ENCODE assay signal across 3 cellular contexts in the genomic region with DNA sequence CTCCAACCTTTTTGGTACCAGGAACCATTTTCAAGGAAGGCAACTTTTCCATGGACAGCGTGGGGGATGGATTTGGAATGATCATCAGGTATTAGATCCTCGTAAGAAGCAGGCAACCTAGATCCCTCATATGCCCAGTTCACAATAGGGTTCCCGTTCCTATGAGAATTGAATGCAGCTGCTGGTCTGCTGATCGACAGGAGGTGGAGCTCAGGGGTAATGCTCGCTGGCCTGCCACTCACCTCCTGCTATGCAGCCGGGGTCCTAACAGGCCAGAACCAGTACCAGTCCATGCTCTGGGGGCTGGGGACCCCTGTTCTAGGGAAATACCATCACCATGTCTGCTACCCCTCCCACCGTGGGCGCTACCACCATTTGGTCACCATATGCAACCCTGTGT.
A peak's percentile ranks its signal among the peaks of the same experiment; 100 is the strongest.
DNase-seq lines count a peak whose midpoint lies in the region; ATAC-seq, FAIRE-seq and TF ChIP-seq lines count a peak whose summit lies in the region.
"Not testable (repeated sequence)": the region's sequence is repeated elsewhere in the genome, so short reads cannot be mapped to it uniquely, and the experiment has no call there.

No MANE protein-coding gene starts in this region.

- not testable (repeated sequence) for TF ChIP-seq EP300 in K562 (IDR thresholded peaks at IDR 0.05; ENCODE audit: low read length); HepG2 (IDR thresholded peaks at IDR 0.05; ENCODE audit: low read depth in 2 of 2, low read length in 2 of 2); HepG2 (CRISPR knock-in tag; IDR thresholded peaks at IDR 0.05; ENCODE audit: borderline replicate concordance)

- not testable (repeated sequence) for H3K27me3 Mint-ChIP-seq in GM23338 (ENCODE audit: insufficient read depth, low read depth, poor library complexity)

- not testable (repeated sequence) for H3K27ac ChIP-seq in GM23338 (ENCODE audit: low read depth); K562 (ENCODE audit: extremely low read depth, low read depth, low read length); HepG2 (ENCODE audit: extremely low read length, insufficient read depth, low read length)

- H3K9me3 Mint-ChIP-seq in GM23338 = not testable (repeated sequence)

- not testable (repeated sequence) for H3K27me3 ChIP-seq in GM23338 (ENCODE audit: insufficient read depth); K562 (ENCODE audit: control insufficient read depth in 2 of 2, insufficient read depth in 2 of 2, low read length in 2 of 2); HepG2 (ENCODE audit: control insufficient read depth in 1 of 2, insufficient read depth in 2 of 2, low read length in 2 of 2)

- H3F3A ChIP-seq in GM23338 (replicated peaks; ENCODE audit: low read depth) = not testable (repeated sequence)

- not testable (repeated sequence) for H3K4me1 ChIP-seq in GM23338 (ENCODE audit: insufficient read depth); K562 (replicated peaks in 1 of 2; ENCODE audit: control insufficient read depth in 2 of 2, insufficient read depth in 2 of 2, low read length in 2 of 2); HepG2 (ENCODE audit: insufficient read depth, low read length)

- FAIRE-seq in K562 (lab: Jason Lieb, UNC); HepG2 (lab: Jason Lieb, UNC): not testable (repeated sequence)

- ATAC-seq in GM23338 (peak; percentile 53), K562 (peak; percentile 47), HepG2 (peak; percentile 57; the same call in 2 of the 3 replicates)

- BruUV-seq in K562 (replicated peaks; lab: Mats Ljungman, UMichigan); HepG2 (replicated peaks; lab: Mats Ljungman, UMichigan): not testable (repeated sequence)

- TF ChIP-seq CTCF in GM23338 (conservative IDR thresholded peaks at IDR 0.05; ENCODE audit: low read depth in 2 of 2); K562 (IDR thresholded peaks at IDR 0.05 in 2 of 3, conservative IDR thresholded peaks at IDR 0.05 in 1 of 3; ENCODE audit: insufficient read depth in 2 of 3, low read depth in 1 of 3, low read length in 3 of 3); HepG2 (CRISPR knock-in tag; IDR thresholded peaks at IDR 0.05): not testable (repeated sequence)

- intact Hi-C loops in K562 (cut with micrococcal nuclease); HepG2 (cut with micrococcal nuclease; ENCODE audit: unreplicated experiment): not testable (repeated sequence)

- WGBS in K562 (ENCODE audit: insufficient coverage, low coverage, missing lambda C conversion rate) = 52% methylated on average over 2 of the region's 8 CpGs
- WGBS in HepG2 (ENCODE audit: low lambda C conversion rate) = 80% methylated on average over 1 of the region's 8 CpGs

- not testable (repeated sequence) for TF ChIP-seq RAD21 in K562 (CRISPR knock-in tag; conservative IDR thresholded peaks at IDR 0.05 in 1 of 2, IDR thresholded peaks at IDR 0.05 in 1 of 2); HepG2 (CRISPR knock-in tag; IDR thresholded peaks at IDR 0.05)

- not testable (repeated sequence) for TF ChIP-seq POLR2A in K562 (conservative IDR thresholded peaks at IDR 0.05); HepG2 (IDR thresholded peaks at IDR 0.05; ENCODE audit: insufficient read depth in 1 of 2, low read depth in 2 of 2, low read length in 2 of 2)

- not testable (repeated sequence) for H3K4me2 ChIP-seq in GM23338; K562 (ENCODE audit: insufficient read depth, low read length); HepG2 (ENCODE audit: low read depth, low read length)

- H3K4me3 ChIP-seq in GM23338; K562; HepG2 (replicated peaks in 1 of 3; ENCODE audit: insufficient read depth in 1 of 3, low read depth in 2 of 3, low read length in 3 of 3): not testable (repeated sequence)

- not testable (repeated sequence) for H3K4me1 Mint-ChIP-seq in GM23338

- not testable (repeated sequence) for H3K79me2 ChIP-seq in GM23338 (replicated peaks; ENCODE audit: insufficient read depth); K562 (ENCODE audit: control insufficient read depth, insufficient read depth, low read length); HepG2 (ENCODE audit: insufficient read depth, low read length)

- not testable (repeated sequence) for H3K36me3 Mint-ChIP-seq in GM23338 (ENCODE audit: low read depth)

- H3K9me2 ChIP-seq in GM23338 (ENCODE audit: insufficient read depth) = not testable (repeated sequence)

- not testable (repeated sequence) for H3K9me3 ChIP-seq in K562 (replicated peaks; ENCODE audit: control insufficient read depth, insufficient read depth, low read depth, low read length); HepG2 (ENCODE audit: low read length)

- H3K9me1 ChIP-seq in K562 (ENCODE audit: control insufficient read depth, insufficient read depth, low read length) = not testable (repeated sequence)

- H2AFZ ChIP-seq in GM23338; K562 (ENCODE audit: low read depth, low read length); HepG2 (ENCODE audit: low read length): not testable (repeated sequence)

- in situ Hi-C loops in K562 (cut with MboI); HepG2 (cut with HindIII; ENCODE audit: extremely low pct_ligation_motif_present, low pct_unique_long_range_greater_than_20kb): not testable (repeated sequence)

- CTCF ChIA-PET in K562 (lab: Yijun Ruan, JAX; ENCODE audit: low intra/inter-chr PET ratio); HepG2 (lab: Yijun Ruan, JAX; ENCODE audit: low intra/inter-chr PET ratio, low total read pairs): not testable (repeated sequence)

- H3K4me3 Mint-ChIP-seq in GM23338 = not testable (repeated sequence)

- DNase-seq in GM23338 (ENCODE audit: low spot score); K562 (ENCODE audit: extremely low read depth in 1 of 4, low spot score in 3 of 4); HepG2 (ENCODE audit: low spot score): not testable (repeated sequence)

- POLR2A ChIA-PET in K562 (lab: Yijun Ruan, JAX); HepG2 (lab: Yijun Ruan, JAX): not testable (repeated sequence)

- not testable (repeated sequence) for H3K27ac Mint-ChIP-seq in GM23338

- H4K20me1 ChIP-seq in GM23338 (replicated peaks; ENCODE audit: insufficient read depth); K562 (replicated peaks; ENCODE audit: control insufficient read depth, insufficient read depth, low read length); HepG2 (ENCODE audit: insufficient read depth, low read length): not testable (repeated sequence)

- H3K36me3 ChIP-seq in GM23338 (ENCODE audit: insufficient read depth); K562 (ENCODE audit: control insufficient read depth, insufficient read depth, low read length); HepG2 (replicated peaks in 1 of 2; ENCODE audit: control insufficient read depth in 1 of 2, insufficient read depth in 2 of 2, low read length in 2 of 2): not testable (repeated sequence)

- not testable (repeated sequence) for H3K9ac ChIP-seq in K562 (ENCODE audit: insufficient read depth in 1 of 2, low read depth in 2 of 2, low read length in 2 of 2); HepG2 (ENCODE audit: insufficient read depth, low read depth, low read length)
